In genomic region chr14:55849833-55850232, GRCh38 we compare ENCODE assay signal across 16 cellular contexts.
DNase-seq lines count a peak whose midpoint lies in the region; ATAC-seq and TF ChIP-seq lines count a peak whose summit lies in the region.
"Had no signal": no experiment of that assay in that cellular context is flagged by ENCODE, and none has a peak within 500 bp of the region (broad histone marks: within the 10 kb centered on the region; RNA-seq: fewer than 3 reads in every experiment).

No MANE protein-coding gene starts in this region.

- H3K9me3 ChIP-seq in GM23248 (ENCODE audit: low read depth) = no peaks in the 10 kb centered on the region
- H3K9me3 ChIP-seq in HCT116 (ENCODE audit: control insufficient read depth in 1 of 2, insufficient read depth in 1 of 2, low read depth in 1 of 2, low read length in 2 of 2) = no peaks in the 10 kb centered on the region
- no peaks in the 10 kb centered on the region for H3K9me3 ChIP-seq in smooth muscle cell (replicated peaks; ENCODE audit: low read depth)
- no peaks in the 10 kb centered on the region for H3K9me3 ChIP-seq in naive thymus-derived CD4-positive, alpha-beta T cell (ENCODE audit: control insufficient read depth in 2 of 3, low read length in 3 of 3)
- H3K9me3 ChIP-seq: Caco-2 had no signal

- H4K20me1 ChIP-seq in GM23248 (ENCODE audit: insufficient read depth) (no peaks in the 10 kb centered on the region), HCT116 (ENCODE audit: insufficient read depth) (no peaks in the 10 kb centered on the region), smooth muscle cell (ENCODE audit: low read depth) (no peaks in the 10 kb centered on the region)
- H4K20me1 ChIP-seq: BLaER1 had no signal

- ATAC-seq in HCT116 = no peak
- ATAC-seq in naive thymus-derived CD4-positive, alpha-beta T cell = no peak
- ATAC-seq: CD8-positive, alpha-beta T cell had no signal

- H3K4me1 ChIP-seq in GM23248 (ENCODE audit: insufficient read depth) = peaks cover 36% of the 10 kb centered on the region
- H3K4me1 ChIP-seq in HCT116 (ENCODE audit: control insufficient read depth in 1 of 2, insufficient read depth in 2 of 2, low read length in 2 of 2) = peaks cover 10 to 31% of the 10 kb centered on the region in 2 experiments
- H3K4me1 ChIP-seq in smooth muscle cell (ENCODE audit: low read depth) = peaks cover 17% of the 10 kb centered on the region
- H3K4me1 ChIP-seq in naive thymus-derived CD4-positive, alpha-beta T cell (ENCODE audit: control insufficient read depth in 2 of 2, insufficient read depth in 2 of 2, low read length in 2 of 2) = no peaks in the 10 kb centered on the region
- H3K4me1 ChIP-seq: Caco-2 had no signal

- TF ChIP-seq POLR2A in HCT116 (IDR thresholded peaks at IDR 0.05; ENCODE audit: borderline replicate concordance, extremely low read depth, insufficient read depth, insufficient read length) = no peak

- POLR2A ChIA-PET in HCT116 (lab: Charles Lee) = no interaction called here
- POLR2A ChIA-PET in naive thymus-derived CD4-positive, alpha-beta T cell (lab: Charles Lee) = no interaction called here

- H3K27me3 Mint-ChIP-seq in naive thymus-derived CD4-positive, alpha-beta T cell = peaks cover 0 to 12% (median 0%) of the 10 kb centered on the region in 5 donors
- H3K27me3 Mint-ChIP-seq: B cell; CD4-positive, CD25-positive, alpha-beta regulatory T cell had no signal

- intact Hi-C loops in HCT116 (cut with micrococcal nuclease) = loop anchor here (10.0 kb wide), 1 partner anchor 405 kb away; the partner anchor contains the start of gene TBPL2
- intact Hi-C loops in naive thymus-derived CD4-positive, alpha-beta T cell (cut with micrococcal nuclease) = loop anchor here in 1 of 2 donors (10.0 kb wide), 1 partner anchor 625 kb away; no protein-coding TSS in a partner anchor

- H3K27ac ChIP-seq in GM23248 (no peak overlapping the region), HCT116 (ENCODE audit: low read depth, low read length) (no peak overlapping the region), smooth muscle cell (ENCODE audit: low read depth) (peak overlapping the region; percentile 75)
- no peak overlapping the region for H3K27ac ChIP-seq in naive thymus-derived CD4-positive, alpha-beta T cell (ENCODE audit: low read depth, low read length)
- H3K27ac ChIP-seq: BLaER1, C4-2B had no signal

- DNase-seq in GM23248 = peak; percentile 10
- DNase-seq in HCT116 (ENCODE audit: low read depth, low spot score) = no peak
- no peak for DNase-seq in smooth muscle cell (lab: John Stamatoyannopoulos, UW; ENCODE audit: unreplicated experiment)
- DNase-seq in naive thymus-derived CD4-positive, alpha-beta T cell = no peak
- DNase-seq in cerebellum (ENCODE audit: low spot score) = no peak
- DNase-seq in stimulated activated CD4-positive, alpha-beta T cell treated with anti-CD3 and anti-CD28 coated beads, Interleukin-4, amount 100 ng/mL, for 24 hours = no peak
- DNase-seq: Caco-2; CD4-positive, CD25-positive, alpha-beta regulatory T cell; CD8-positive, alpha-beta T cell; DMS153; DND-41; H9 had no signal

- 86 to 88% methylated on average over 2 of the region's 2 CpGs for WGBS in GM23248 (ENCODE audit: low coverage in 1 of 2, low lambda C conversion rate in 2 of 2, missing lambda C conversion rate in 2 of 2), 2 experiments
- 91% methylated on average over 2 of the region's 2 CpGs for WGBS in smooth muscle cell (ENCODE audit: low lambda C conversion rate)

- CTCF ChIA-PET in HCT116 (lab: Charles Lee) = no interaction called here
- CTCF ChIA-PET in naive thymus-derived CD4-positive, alpha-beta T cell (lab: Charles Lee) = no interaction called here

- H3K4me3 Mint-ChIP-seq in naive thymus-derived CD4-positive, alpha-beta T cell = no peak overlapping the region
- H3K4me3 Mint-ChIP-seq: B cell; CD4-positive, CD25-positive, alpha-beta regulatory T cell; CD8-positive, alpha-beta T cell; H9 had no signal

- in situ Hi-C loops in GM23248 (cut with MboI) = no loop called here

- H3K4me2 ChIP-seq in GM23248 (ENCODE audit: unreplicated experiment) (no peak overlapping the region), HCT116 (ENCODE audit: low read length) (no peak overlapping the region), smooth muscle cell (peak overlapping the region; percentile 62)
- H3K4me2 ChIP-seq: BLaER1 had no signal

- H3F3A ChIP-seq in GM23248 (ENCODE audit: insufficient read depth) = peaks cover 26% of the 10 kb centered on the region
- no peaks in the 10 kb centered on the region for H3F3A ChIP-seq in smooth muscle cell (ENCODE audit: low read depth)

- TF ChIP-seq RAD21 in HCT116 (IDR thresholded peaks at IDR 0.05; ENCODE audit: low read depth) = no peak
- no peak for TF ChIP-seq RAD21 in Ishikawa (IDR thresholded peaks at IDR 0.05; ENCODE audit: low read depth)

- H3K9me2 ChIP-seq in GM23248 (ENCODE audit: insufficient read depth) (no peaks in the 10 kb centered on the region), HCT116 (ENCODE audit: insufficient read depth) (no peaks in the 10 kb centered on the region)

- H3K36me3 ChIP-seq in GM23248 (ENCODE audit: low read depth) (no peaks in the 10 kb centered on the region), HCT116 (ENCODE audit: control insufficient read depth in 1 of 2, insufficient read depth in 2 of 2, low read length in 2 of 2) (no peaks in the 10 kb centered on the region), smooth muscle cell (ENCODE audit: low read depth) (no peaks in the 10 kb centered on the region)
- H3K36me3 ChIP-seq in naive thymus-derived CD4-positive, alpha-beta T cell (ENCODE audit: control insufficient read depth in 2 of 3, insufficient read depth in 3 of 3, low read length in 3 of 3) = no peaks in the 10 kb centered on the region
- H3K36me3 ChIP-seq: BLaER1 had no signal

- H3K27me3 ChIP-seq in GM23248 (replicated peaks; ENCODE audit: insufficient read depth) (no peaks in the 10 kb centered on the region), HCT116 (ENCODE audit: insufficient read depth, low read length) (no peaks in the 10 kb centered on the region), smooth muscle cell (ENCODE audit: low read depth) (no peaks in the 10 kb centered on the region)
- H3K27me3 ChIP-seq in naive thymus-derived CD4-positive, alpha-beta T cell (ENCODE audit: control insufficient read depth in 2 of 2, insufficient read depth in 2 of 2, low read length in 2 of 2) = no peaks in the 10 kb centered on the region
- H3K27me3 ChIP-seq: BLaER1 had no signal

- no peaks in the 10 kb centered on the region for H3K4me1 Mint-ChIP-seq in naive thymus-derived CD4-positive, alpha-beta T cell
- H3K4me1 Mint-ChIP-seq: B cell; CD4-positive, CD25-positive, alpha-beta regulatory T cell; H9 had no signal

- BruUV-seq in HCT116 (replicated peaks; lab: Mats Ljungman, UMichigan) = no TSS peak

- H3K4me3 ChIP-seq in GM23248 (no peak overlapping the region), HCT116 (replicated peaks in 1 of 2; ENCODE audit: low read depth in 1 of 2, low read length in 2 of 2) (no peak overlapping the region), smooth muscle cell (no peak overlapping the region)
- no peak overlapping the region for H3K4me3 ChIP-seq in naive thymus-derived CD4-positive, alpha-beta T cell (ENCODE audit: low read length)
- H3K4me3 ChIP-seq: BLaER1 had no signal

- H3K9ac ChIP-seq in GM23248 = no peak overlapping the region
- no peak overlapping the region for H3K9ac ChIP-seq in HCT116 (ENCODE audit: low read length)
- H3K9ac ChIP-seq in smooth muscle cell (ENCODE audit: low read depth) = no peak overlapping the region
- H3K9ac ChIP-seq: BLaER1 had no signal

- TF ChIP-seq EP300 in Ishikawa (IDR thresholded peaks at IDR 0.05; ENCODE audit: borderline replicate concordance) = no peak

- H3K27ac Mint-ChIP-seq in naive thymus-derived CD4-positive, alpha-beta T cell = no peak overlapping the region
- H3K27ac Mint-ChIP-seq: B cell; CD4-positive, CD25-positive, alpha-beta regulatory T cell; CD8-positive, alpha-beta T cell; H9 had no signal

- no peaks in the 10 kb centered on the region for H3K9me3 Mint-ChIP-seq in naive thymus-derived CD4-positive, alpha-beta T cell
- H3K9me3 Mint-ChIP-seq: CD4-positive, CD25-positive, alpha-beta regulatory T cell; CD8-positive, alpha-beta T cell had no signal

- no peak for TF ChIP-seq CTCF in HCT116 (IDR thresholded peaks at IDR 0.05 in 2 of 3, conservative IDR thresholded peaks at IDR 0.05 in 1 of 3; ENCODE audit: borderline replicate concordance in 1 of 3, insufficient read depth in 1 of 3, low read depth in 2 of 3, low read length in 2 of 3)
- TF ChIP-seq CTCF in smooth muscle cell (IDR thresholded peaks at IDR 0.05; ENCODE audit: borderline replicate concordance, insufficient read depth, poor library complexity, severe bottlenecking) = no peak

- H3K79me2 ChIP-seq in GM23248 (ENCODE audit: insufficient read depth) (no peaks in the 10 kb centered on the region), HCT116 (ENCODE audit: insufficient read depth, low read length) (no peaks in the 10 kb centered on the region), smooth muscle cell (ENCODE audit: low read depth) (no peaks in the 10 kb centered on the region)

- RAD21 ChIA-PET in HCT116 (lab: Charles Lee; ENCODE audit: low non-redundant PET in 1 of 2, low total read pairs in 2 of 2, uncharacterized antibody in 2 of 2, unreplicated experiment in 2 of 2) = no interaction called here

- H3K36me3 Mint-ChIP-seq in naive thymus-derived CD4-positive, alpha-beta T cell = no peaks in the 10 kb centered on the region
- H3K36me3 Mint-ChIP-seq: CD4-positive, CD25-positive, alpha-beta regulatory T cell; CD8-positive, alpha-beta T cell had no signal

- H2AFZ ChIP-seq in GM23248 = no peak overlapping the region
- no peak overlapping the region for H2AFZ ChIP-seq in HCT116 (ENCODE audit: low read depth, low read length, poor library complexity, severe bottlenecking)
- no peak overlapping the region for H2AFZ ChIP-seq in smooth muscle cell (ENCODE audit: low read depth)
